In the genomic region with DNA sequence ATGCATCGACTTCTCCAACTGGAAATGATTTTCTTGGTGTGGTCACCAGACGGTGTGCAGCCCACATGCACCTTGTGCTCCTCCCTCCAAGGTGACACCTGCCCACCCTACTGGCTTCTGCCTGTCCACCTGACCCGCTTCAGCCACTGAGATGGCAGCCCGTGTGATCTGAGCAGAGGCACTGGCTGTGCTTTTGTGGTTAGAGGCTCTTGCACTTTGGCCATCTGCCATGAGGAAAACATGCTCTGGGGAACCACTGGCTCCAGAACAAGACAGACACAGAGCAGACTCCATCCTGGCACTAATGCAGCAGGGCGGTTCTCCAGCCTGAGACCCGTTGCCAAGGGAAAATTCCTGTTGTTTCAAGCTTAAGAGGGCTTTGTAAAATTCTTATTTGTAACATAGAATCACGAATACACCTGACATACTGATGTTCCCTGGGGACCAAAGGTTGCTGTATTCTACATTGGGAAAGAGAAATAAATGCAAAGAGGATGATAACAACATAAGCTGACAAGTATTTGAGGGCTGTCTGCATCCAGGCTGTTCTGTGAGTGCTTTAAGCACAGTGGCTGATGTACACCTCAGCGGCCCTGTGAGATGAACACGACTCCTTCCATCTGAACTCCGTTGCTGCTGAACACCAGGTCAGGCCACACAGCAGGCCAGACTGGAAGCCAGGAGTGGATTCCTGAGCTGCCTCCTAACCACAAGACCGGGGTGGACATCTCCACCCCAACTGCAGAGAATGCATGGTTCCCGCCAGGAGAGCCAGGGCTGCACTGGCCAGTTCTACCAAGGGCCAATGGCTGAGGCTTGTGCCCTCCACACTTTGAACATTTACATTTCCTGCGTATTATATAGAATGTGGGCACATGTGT, we compare ENCODE assay signal across 12 cellular contexts.
A peak's percentile ranks its signal among the peaks of the same experiment; 100 is the strongest.
DNase-seq lines count a peak whose midpoint lies in the region; ATAC-seq and TF ChIP-seq lines count a peak whose summit lies in the region.
"Had no signal": no experiment of that assay in that cellular context is flagged by ENCODE, and none has a peak within 500 bp of the region (broad histone marks: within the 10 kb centered on the region; RNA-seq: fewer than 3 reads in every experiment).

No MANE protein-coding gene starts in this region.

- H3K9me3 ChIP-seq in heart right ventricle = peaks cover 0 to 26% (median 0%) of the 10 kb centered on the region in 11 donors
- H3K9me3 ChIP-seq in esophagus muscularis mucosa = peaks cover 0 to 5% (median 0%) of the 10 kb centered on the region in 4 donors
- H3K9me3 ChIP-seq in upper lobe of right lung = no peaks in the 10 kb centered on the region

- 70 to 71% methylated on average over 13 of the region's 13 CpGs for WGBS in heart right ventricle, 2 donors
- 54% methylated on average over 13 of the region's 13 CpGs for WGBS in esophagus muscularis mucosa

- intact Hi-C loops in heart right ventricle (cut with DNase I) = loop anchor here in 1 of 10 donors (10.0 kb wide), 1 partner anchor 915 kb away; no protein-coding TSS in a partner anchor
- intact Hi-C loops in cardiac septum (cut with DNase I) = no loop called here
- intact Hi-C loops in esophagus muscularis mucosa (cut with DNase I) = no loop called here
- intact Hi-C loops in upper lobe of right lung (cut with DNase I) = no loop called here

- TF ChIP-seq CTCF in heart right ventricle (IDR thresholded peaks at IDR 0.05) = no peak
- TF ChIP-seq CTCF in esophagus muscularis mucosa (IDR thresholded peaks at IDR 0.05) = no peak
- no peak for TF ChIP-seq CTCF in upper lobe of right lung (IDR thresholded peaks at IDR 0.05)

- no peak for TF ChIP-seq EP300 in esophagus muscularis mucosa (IDR thresholded peaks at IDR 0.05)

- no peaks in the 10 kb centered on the region for H3K4me1 ChIP-seq in heart right ventricle
- peaks cover 0 to 12% (median 9%) of the 10 kb centered on the region in 4 donors for H3K4me1 ChIP-seq in esophagus muscularis mucosa
- peaks cover 5% of the 10 kb centered on the region for H3K4me1 ChIP-seq in upper lobe of right lung

- H3K4me3 ChIP-seq in heart right ventricle = no peak overlapping the region
- no peak overlapping the region for H3K4me3 ChIP-seq in esophagus muscularis mucosa
- no peak overlapping the region for H3K4me3 ChIP-seq in upper lobe of right lung

- no peak for TF ChIP-seq POLR2A in esophagus muscularis mucosa (IDR thresholded peaks at IDR 0.05; ENCODE audit: low read depth)

- H3K27ac ChIP-seq in heart right ventricle (no peak overlapping the region), esophagus muscularis mucosa (replicated peaks in 1 of 4) (no peak overlapping the region), upper lobe of right lung (no peak overlapping the region)
- H3K27ac ChIP-seq: WERI-Rb-1 had no signal

- DNase-seq in heart right ventricle (no peak), cardiac septum (ENCODE audit: low spot score) (no peak), esophagus muscularis mucosa (ENCODE audit: extremely low spot score) (peak; percentile 91), myocyte (ENCODE audit: low read depth) (peak; percentile 0), upper lobe of right lung (no peak)
- DNase-seq in stimulated activated naive CD4-positive, alpha-beta T cell (lab: John Stamatoyannopoulos, UW) = no peak
- no peak for DNase-seq in activated T-cell treated with anti-CD3 and anti-CD28 coated beads, Interleukin-2, amount 50 U/mL, for 1 hour
- DNase-seq: activated naive CD4-positive, alpha-beta T cell treated with anti-CD3 and anti-CD28 coated beads, Interleukin-2, amount 50 U/mL, for 16 hours; NCI-H1436; stimulated activated CD4-positive, alpha-beta T cell treated with anti-CD3 and anti-CD28 coated beads, Interleukin-12 subunit alpha, Interleukin-12 subunit beta, amount 100 ng/mL, for 4 hours; WERI-Rb-1 had no signal

- ATAC-seq in heart right ventricle (peak in 5 of 8 donors; percentile 11 to 55 (median 38)), upper lobe of right lung (peak; percentile 82), HG03457 (IDR thresholded peaks at IDR 0.05; ENCODE audit: unreplicated experiment) (no peak)

- H3K27me3 ChIP-seq in heart right ventricle = peaks cover 0 to 10% (median 4%) of the 10 kb centered on the region in 7 donors
- no peaks in the 10 kb centered on the region for H3K27me3 ChIP-seq in esophagus muscularis mucosa
- H3K27me3 ChIP-seq in upper lobe of right lung = no peaks in the 10 kb centered on the region

- H3K36me3 ChIP-seq in heart right ventricle (no peaks in the 10 kb centered on the region), esophagus muscularis mucosa (no peaks in the 10 kb centered on the region), upper lobe of right lung (no peaks in the 10 kb centered on the region)
- H3K36me3 ChIP-seq: WERI-Rb-1 had no signal

Comparison
In these comparisons a context has a peak if more than half of its experiments do, and no peak if none do; other contexts are left out.
1. DNase-seq: peak in esophagus muscularis mucosa (single experiment) and myocyte (single experiment); none in heart right ventricle (0 of 2), cardiac septum (single experiment), upper lobe of right lung (single experiment), stimulated activated naive CD4-positive, alpha-beta T cell (0 of 6) and activated T-cell treated with anti-CD3 and anti-CD28 coated beads, Interleukin-2, amount 50 U/mL, for 1 hour (single experiment).